35 cellular contexts compared by ENCODE assay signal in genomic region chr16:2053211-2053610, GRCh38.
"Had no signal": no experiment of that assay in that cellular context is flagged by ENCODE, and none has a peak within 500 bp of the region (broad histone marks: within the 10 kb centered on the region; RNA-seq: fewer than 3 reads in every experiment).

No MANE protein-coding gene starts in this region.

- H3K9me3 ChIP-seq: MG63 had no signal

- H3K9ac ChIP-seq: KMS-11 had no signal

- H3K4me3 ChIP-seq: MG63 had no signal

- H3K4me2 ChIP-seq: KMS-11 had no signal

- DNase-seq: Karpas-422, Kasumi-1, KBM-7, KG1, MG63, MM.1S, MV-4-11, NCI-H1048, NCI-H1092 treated with DMSO at 0.1 percent for 48 hours, NCI-H1105, NCI-H1105 treated with DMSO at 0.1 percent for 48 hours, NCI-H1417, NCI-H1417 treated with DMSO at 0.1 percent for 48 hours, NCI-H1436, NCI-H1436 treated with DMSO at 0.1 percent for 48 hours, NCI-H146, NCI-H1694, NCI-H1694 treated with DMSO at 0.1 percent for 48 hours, NCI-H187, NCI-H187 treated with DMSO at 0.1 percent for 48 hours, NCI-H1930, NCI-H2029, NCI-H2029 treated with DMSO at 0.1 percent for 48 hours, NCI-H2081, NCI-H2081 treated with DMSO at 0.1 percent for 48 hours, NCI-H2107, NCI-H2171, NCI-H2171 treated with DMSO at 0.1 percent for 48 hours, NCI-H2227 treated with DMSO at 0.1 percent for 48 hours, NCI-H226, NCI-H345, NCI-H446, NCI-H446 treated with DMSO at 0.1 percent for 48 hours, NCI-H510A had no signal

- H3K27me3 ChIP-seq: MG63 had no signal

- H3K27ac ChIP-seq: KMS-11 had no signal
